Comparison of ENCODE assay signal across 8 cellular contexts in the genomic region with DNA sequence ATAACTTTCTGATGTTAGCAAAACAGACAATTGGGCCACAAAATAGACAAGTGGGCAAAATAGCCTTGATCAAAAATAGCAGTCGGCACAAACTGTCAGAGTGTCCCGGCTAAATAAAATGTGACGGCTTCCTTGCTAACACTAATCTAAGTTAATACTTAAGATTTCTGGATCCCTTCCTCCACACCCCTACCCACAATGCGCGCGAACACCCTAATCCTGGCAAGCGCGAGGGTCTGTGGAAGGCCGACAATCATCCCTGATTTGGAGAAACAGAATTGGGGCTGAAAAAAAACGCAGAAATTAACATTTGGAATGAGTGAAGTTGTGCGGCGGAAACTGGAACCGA. TPM values are rescaled to one million over a fixed set of nuclear protein-coding genes. Genes with fewer than 3 reads are reported as not detected.
A peak's percentile ranks its signal among the peaks of the same experiment; 100 is the strongest.
DNase-seq lines count a peak whose midpoint lies in the region; ATAC-seq, FAIRE-seq and TF ChIP-seq lines count a peak whose summit lies in the region.

No MANE protein-coding gene starts in this region.

- no peak for TF ChIP-seq POLR2A in GM12891 (IDR thresholded peaks at IDR 0.05; ENCODE audit: low read depth, low read length)

- no peak for TF ChIP-seq CTCF in fibroblast of the aortic adventitia (IDR thresholded peaks at IDR 0.05; ENCODE audit: insufficient read depth, low read length)

- DNase-seq in SK-N-MC (ENCODE audit: low read depth, low spot score) (no peak), fibroblast of the aortic adventitia (ENCODE audit: low read depth) (no peak), skeletal muscle cell (ENCODE audit: low read depth) (no peak), GM12891 (ENCODE audit: insufficient read length, low spot score) (no peak)
- DNase-seq in activated CD4-positive, CD25-positive, alpha-beta regulatory T cell treated with anti-CD3 and anti-CD28 coated beads, Interleukin-2, amount 50 U/mL, for 72 hours, result no peak

- peak; percentile 1 for ATAC-seq in GM19455 (IDR thresholded peaks at IDR 0.05; ENCODE audit: unreplicated experiment)
- no peak for ATAC-seq in HG02970 (IDR thresholded peaks at IDR 0.05; ENCODE audit: low FRiP score, unreplicated experiment)
- no peak for ATAC-seq in GM21367 (IDR thresholded peaks at IDR 0.05; ENCODE audit: unreplicated experiment)

- H3K9me3 ChIP-seq in SK-N-MC (ENCODE audit: low read depth, low read length), result no peaks in the 10 kb centered on the region

- H3K9ac ChIP-seq in SK-N-MC (ENCODE audit: insufficient read length), result peak overlapping the region; percentile 77

- FAIRE-seq in GM12891 (lab: Jason Lieb, UNC), result no peak

- H3K27ac ChIP-seq in SK-N-MC, result no peak overlapping the region

- peaks cover 8% of the 10 kb centered on the region; the same call in 1 of the 2 replicates for H3K36me3 ChIP-seq in SK-N-MC (ENCODE audit: insufficient read depth, low read length)

- H3K4me3 ChIP-seq in SK-N-MC (peak overlapping the region; percentile 79), fibroblast of the aortic adventitia (ENCODE audit: low read depth, low read length) (peak overlapping the region; percentile 97), skeletal muscle cell (ENCODE audit: low read depth, low read length) (peak overlapping the region; percentile 94)

TF ChIP-seq in GM12891, 5 proteins besides CTCF, POLR2A, EP300 and RAD21:
- no peak for TF ChIP-seq SPI1 (IDR thresholded peaks at IDR 0.05; ENCODE audit: low read depth, low read length)
- no peak for TF ChIP-seq PAX5 (IDR thresholded peaks at IDR 0.05; ENCODE audit: insufficient read depth, low read length, severe bottlenecking)
- TF ChIP-seq POU2F2 (IDR thresholded peaks at IDR 0.05; ENCODE audit: low read depth, low read length), result no peak
- no peak for TF ChIP-seq TAF1 (IDR thresholded peaks at IDR 0.05; ENCODE audit: low read depth, low read length)
- no peak for TF ChIP-seq POLR2AphosphoS5 (IDR thresholded peaks at IDR 0.05; ENCODE audit: low read depth, low read length)

RNA-seq across cellular contexts. Expression of gene CEP290, which starts 0.5 kb away (rescaled TPM):
- 20.2 and 70.5 TPM in 2 replicates for total RNA-seq in fibroblast of the aortic adventitia (ENCODE audit: low replicate concordance)
- 5.4 TPM for polyA plus RNA-seq in GM12891 (2012; ENCODE audit: low read depth, missing spikeins)

RNA-seq across cellular contexts. Expression of gene TMTC3, which starts 0.7 kb away (rescaled TPM):
- 18.3 and 65.3 TPM in 2 replicates for total RNA-seq in fibroblast of the aortic adventitia (ENCODE audit: low replicate concordance)
- 0.74 TPM for polyA plus RNA-seq in GM12891 (2012; ENCODE audit: low read depth, missing spikeins)
